Comparison of ENCODE assay signal across 24 cellular contexts in the genomic region with DNA sequence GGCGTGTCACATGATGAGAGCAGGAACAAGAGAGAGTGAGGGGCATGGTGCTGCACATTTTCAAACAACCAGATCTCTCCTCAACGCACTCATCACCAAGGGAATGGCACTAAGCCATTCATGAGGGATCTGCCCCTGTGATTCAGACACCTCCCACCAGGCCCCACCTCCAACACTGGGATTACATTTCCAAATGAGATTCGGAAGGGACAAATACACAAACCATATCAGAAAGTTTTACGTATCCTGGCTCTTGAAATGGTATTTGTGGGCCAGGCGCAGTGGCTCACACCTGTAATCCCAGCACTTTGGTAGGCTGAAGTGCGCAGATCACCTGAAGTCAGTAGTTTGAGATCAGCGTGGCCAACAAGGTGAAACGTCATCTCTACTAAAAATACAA.
DNase-seq lines count a peak whose midpoint lies in the region; ATAC-seq and TF ChIP-seq lines count a peak whose summit lies in the region.
"Had no signal": no experiment of that assay in that cellular context is flagged by ENCODE, and none has a peak within 500 bp of the region (broad histone marks: within the 10 kb centered on the region; RNA-seq: fewer than 3 reads in every experiment).

No MANE protein-coding gene starts in this region.

- no peak overlapping the region for H4K8ac ChIP-seq in IMR-90 (ENCODE audit: low read depth in 2 of 2, low read length in 2 of 2)

- TF ChIP-seq CTCF in IMR-90 (conservative IDR thresholded peaks at IDR 0.05; ENCODE audit: low read depth, low read length) (no peak), neural progenitor cell (IDR thresholded peaks at IDR 0.05) (no peak), thoracic aorta (IDR thresholded peaks at IDR 0.05) (no peak)

- no peak overlapping the region for H3K4me3 Mint-ChIP-seq in neural progenitor cell
- H3K4me3 Mint-ChIP-seq: effector memory CD8-positive, alpha-beta T cell; GM23338 had no signal

- H2AK9ac ChIP-seq in IMR-90 (replicated peaks; ENCODE audit: low read depth, low read length, poor library complexity) = no peak overlapping the region

- intact Hi-C loops in IMR-90 (cut with micrococcal nuclease) = loop anchor here (10.0 kb wide), 2 partner anchors 191 to 371 kb away; a partner anchor contains a TSS

- H3K27ac ChIP-seq in IMR-90 (ENCODE audit: insufficient read depth, low read length) = no peak overlapping the region
- peak overlapping the region; percentile 89 for H3K27ac ChIP-seq in cingulate gyrus (ENCODE audit: low read depth, low read length)
- no peak overlapping the region for H3K27ac ChIP-seq in neural progenitor cell
- H3K27ac ChIP-seq in thoracic aorta = peak overlapping the region; percentile 3 to 74
- H3K27ac ChIP-seq: colonic mucosa had no signal

- peak overlapping the region; percentile 61; the same call in 1 of the 2 replicates for H2AK5ac ChIP-seq in IMR-90 (ENCODE audit: low read depth, low read length)

- H2BK15ac ChIP-seq in IMR-90 (ENCODE audit: low read depth, low read length) = peak overlapping the region; percentile 1; the same call in 1 of the 3 replicates

- H3F3A ChIP-seq in neural progenitor cell (ENCODE audit: low read depth) = no peaks in the 10 kb centered on the region

- no peak overlapping the region for H4K5ac ChIP-seq in IMR-90 (ENCODE audit: low read depth, low read length)

- no peak overlapping the region for H3K9ac ChIP-seq in IMR-90 (ENCODE audit: low read depth, low read length)
- H3K9ac ChIP-seq in neural progenitor cell = no peak overlapping the region

- no peak overlapping the region for H3K4ac ChIP-seq in IMR-90 (ENCODE audit: low read depth, low read length)

- no TSS peak for BruUV-seq in IMR-90 (replicated peaks; lab: Mats Ljungman, UMichigan)

- whole genome bisulfite sequencing in IMR-90 (ENCODE audit: extremely low coverage in 2 of 2, insufficient read length in 1 of 2), 2 experiments = no CpG with 5 or more reads among the region's 8 CpGs

- H3K23ac ChIP-seq in IMR-90 (ENCODE audit: low read depth, low read length) = no peak overlapping the region

- DNase-seq in IMR-90 (no peak), neural progenitor cell (ENCODE audit: low spot score) (no peak), thoracic aorta (ENCODE audit: low spot score) (no peak), NCI-H446 (lab: John Stamatoyannopoulos, UW) (no peak), middle frontal gyrus (ENCODE audit: extremely low spot score, low spot score) (no peak), ACHN (no peak)
- DNase-seq: activated CD4-positive, alpha-beta T cell treated with anti-CD3 and anti-CD28 coated beads, Interleukin-2, amount 50 U/mL, for 4 hours; activated naive CD4-positive, alpha-beta T cell treated with Interleukin-2 at 50 U/mL for 16 hours; Calu3; colonic mucosa; effector memory CD8-positive, alpha-beta T cell; erythroblast; head of caudate nucleus; KBM-7; mammary epithelial cell; MM.1S; NCI-H1417; NCI-H2081; NCI-H446 treated with DMSO at 0.1 percent for 48 hours; NCI-H82; psoas muscle; RPMI8226 had no signal

- H4K91ac ChIP-seq in IMR-90 (ENCODE audit: insufficient read depth, low read depth, low read length) = no peak overlapping the region

- H4K20me1 ChIP-seq in IMR-90 (ENCODE audit: insufficient read depth, low read length) = no peaks in the 10 kb centered on the region
- H4K20me1 ChIP-seq in neural progenitor cell (ENCODE audit: low read depth) = no peaks in the 10 kb centered on the region

- H3K79me2 ChIP-seq in neural progenitor cell (ENCODE audit: low read depth) = peaks cover 31% of the 10 kb centered on the region

- H3K9me3 ChIP-seq in IMR-90 (ENCODE audit: control insufficient read depth, insufficient read depth, low read length) = no peaks in the 10 kb centered on the region
- H3K9me3 ChIP-seq in neural progenitor cell (ENCODE audit: low read depth) = no peaks in the 10 kb centered on the region
- H3K9me3 ChIP-seq in thoracic aorta = no peaks in the 10 kb centered on the region
- H3K9me3 ChIP-seq: colonic mucosa, psoas muscle had no signal

- H3K36me3 Mint-ChIP-seq in neural progenitor cell = peaks cover 25% of the 10 kb centered on the region

- no peaks in the 10 kb centered on the region for H3K27me3 ChIP-seq in IMR-90 (ENCODE audit: control insufficient read depth, insufficient read depth, low read length)
- no peaks in the 10 kb centered on the region for H3K27me3 ChIP-seq in neural progenitor cell
- no peaks in the 10 kb centered on the region for H3K27me3 ChIP-seq in thoracic aorta (replicated peaks; ENCODE audit: insufficient read depth)
- H3K27me3 ChIP-seq: colonic mucosa had no signal

- H2AFZ ChIP-seq in IMR-90 (replicated peaks; ENCODE audit: low read length, poor library complexity) = peak overlapping the region; percentile 34
- no peak overlapping the region for H2AFZ ChIP-seq in neural progenitor cell (replicated peaks)
- H2AFZ ChIP-seq: GM23338 had no signal

- no peak overlapping the region for H3K56ac ChIP-seq in IMR-90 (ENCODE audit: extremely low read depth, insufficient read depth, low read length)

- H3K79me1 ChIP-seq in IMR-90 (ENCODE audit: low read depth in 1 of 2, low read length in 2 of 2) = no peaks in the 10 kb centered on the region; a peak in 1 of 4 replicates

- no peaks in the 10 kb centered on the region for H3K27me3 Mint-ChIP-seq in neural progenitor cell (ENCODE audit: insufficient read depth, low read depth)
- H3K27me3 Mint-ChIP-seq: effector memory CD8-positive, alpha-beta T cell had no signal

- H3K4me3 ChIP-seq in IMR-90 (ENCODE audit: insufficient read depth, low read depth, low read length) = no peak overlapping the region
- no peak overlapping the region for H3K4me3 ChIP-seq in neural progenitor cell
- no peak overlapping the region for H3K4me3 ChIP-seq in thoracic aorta
- H3K4me3 ChIP-seq: colonic mucosa, GM23338, psoas muscle had no signal

- ATAC-seq in IMR-90 (ENCODE audit: low read depth) (no peak), thoracic aorta (ENCODE audit: insufficient number of reproducible peaks, low FRiP score, low read depth) (no peak)
- ATAC-seq: effector memory CD8-positive, alpha-beta T cell; psoas muscle had no signal

- no peak overlapping the region for H2BK120ac ChIP-seq in IMR-90 (ENCODE audit: low read depth, low read length)

- peak overlapping the region; percentile 63 for H3K27ac Mint-ChIP-seq in neural progenitor cell
- H3K27ac Mint-ChIP-seq: effector memory CD8-positive, alpha-beta T cell; GM23338 had no signal

- H3K14ac ChIP-seq in IMR-90 (replicated peaks; ENCODE audit: low read depth, low read length) = no peak overlapping the region

- in situ Hi-C loops in IMR-90 (cut with MboI; ENCODE audit: low sequenced_read_pairs) = no loop called here
- in situ Hi-C loops in ACHN (cut with HindIII; ENCODE audit: low pct_ligation_motif_present, low pct_unique_long_range_greater_than_20kb, low sequenced_read_pairs) = no loop called here

- H3K18ac ChIP-seq in IMR-90 (ENCODE audit: low read depth, low read length) = no peak overlapping the region

- CTCF ChIA-PET in IMR-90 (lab: Yijun Ruan, JAX) = no interaction called here

- H3K9me1 ChIP-seq in IMR-90 (ENCODE audit: insufficient read depth, low read length) = no peaks in the 10 kb centered on the region

- TF ChIP-seq RAD21 in IMR-90 (IDR thresholded peaks at IDR 0.05; ENCODE audit: low read length) = no peak

- peaks cover 8% of the 10 kb centered on the region for H3K4me1 Mint-ChIP-seq in neural progenitor cell

- TF ChIP-seq POLR2A in IMR-90 (IDR thresholded peaks at IDR 0.05; ENCODE audit: low read depth, low read length) = no peak

- no peak overlapping the region for H2BK20ac ChIP-seq in IMR-90 (ENCODE audit: low read depth, low read length)

- peaks cover 3% of the 10 kb centered on the region; the same call in 1 of the 2 replicates for H3K36me3 ChIP-seq in IMR-90 (ENCODE audit: control insufficient read depth, insufficient read depth, low read length)
- no peaks in the 10 kb centered on the region for H3K36me3 ChIP-seq in neural progenitor cell
- peaks cover 5% of the 10 kb centered on the region for H3K36me3 ChIP-seq in thoracic aorta
- H3K36me3 ChIP-seq: colonic mucosa had no signal

- no peak overlapping the region for H2BK5ac ChIP-seq in IMR-90 (ENCODE audit: low read depth, low read length, poor library complexity, severe bottlenecking)

- POLR2A ChIA-PET in IMR-90 (lab: Charles Lee; ENCODE audit: unreplicated experiment) = no interaction called here

- no peak overlapping the region for H3K4me2 ChIP-seq in IMR-90 (ENCODE audit: low read depth, low read length)
- no peak overlapping the region for H3K4me2 ChIP-seq in neural progenitor cell
- H3K4me2 ChIP-seq: GM23338 had no signal

- dilution Hi-C loops in IMR-90 (cut with HindIII; ENCODE audit: low sequenced_read_pairs, unreplicated experiment) = no loop called here

- H3K9me3 Mint-ChIP-seq in neural progenitor cell = no peaks in the 10 kb centered on the region
- H3K9me3 Mint-ChIP-seq: GM23338 had no signal

- H3K4me1 ChIP-seq in IMR-90 (ENCODE audit: control insufficient read depth, insufficient read depth, low read length) = peaks cover 6% of the 10 kb centered on the region; the same call in 1 of the 2 replicates
- no peaks in the 10 kb centered on the region for H3K4me1 ChIP-seq in neural progenitor cell
- H3K4me1 ChIP-seq in thoracic aorta (ENCODE audit: control insufficient read depth in 1 of 2, low read depth in 2 of 2) = peaks cover 44 to 71% of the 10 kb centered on the region in 2 donors
- H3K4me1 ChIP-seq: colonic mucosa had no signal

TF ChIP-seq in IMR-90, 13 proteins besides CTCF, POLR2A, EP300 and RAD21 (continues in another document):
- TF ChIP-seq SMC3 (IDR thresholded peaks at IDR 0.05; ENCODE audit: low read depth, low read length) (no peak), NFE2L2 (IDR thresholded peaks at IDR 0.05; ENCODE audit: low read depth, low read length) (no peak), RCOR1 (IDR thresholded peaks at IDR 0.05; ENCODE audit: insufficient replicate concordance, low read length) (no peak), FOS (IDR thresholded peaks at IDR 0.05; ENCODE audit: low read depth, low read length) (no peak), BHLHE40 (IDR thresholded peaks at IDR 0.05; ENCODE audit: low read depth, low read length) (no peak), CHD1 (IDR thresholded peaks at IDR 0.05; ENCODE audit: low read depth, low read length) (no peak), RFX5 (IDR thresholded peaks at IDR 0.05; ENCODE audit: low read depth, low read length) (no peak)
- TF ChIP-seq, protein P1, sequence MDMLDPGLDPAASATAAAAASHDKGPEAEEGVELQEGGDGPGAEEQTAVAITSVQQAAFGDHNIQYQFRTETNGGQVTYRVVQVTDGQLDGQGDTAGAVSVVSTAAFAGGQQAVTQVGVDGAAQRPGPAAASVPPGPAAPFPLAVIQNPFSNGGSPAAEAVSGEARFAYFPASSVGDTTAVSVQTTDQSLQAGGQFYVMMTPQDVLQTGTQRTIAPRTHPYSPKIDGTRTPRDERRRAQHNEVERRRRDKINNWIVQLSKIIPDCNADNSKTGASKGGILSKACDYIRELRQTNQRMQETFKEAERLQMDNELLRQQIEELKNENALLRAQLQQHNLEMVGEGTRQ (IDR thresholded peaks at IDR 0.05; ENCODE audit: low read depth, low read length) = no peak

Comparison
In these comparisons a context has a peak if more than half of its experiments do, and no peak if none do; other contexts are left out.
1. H3K27ac ChIP-seq: peak in cingulate gyrus (single experiment) and thoracic aorta (2 of 2); none in IMR-90 (single experiment) and neural progenitor cell (single experiment).